ENCODE assay signal across 8 cellular contexts in the genomic region with DNA sequence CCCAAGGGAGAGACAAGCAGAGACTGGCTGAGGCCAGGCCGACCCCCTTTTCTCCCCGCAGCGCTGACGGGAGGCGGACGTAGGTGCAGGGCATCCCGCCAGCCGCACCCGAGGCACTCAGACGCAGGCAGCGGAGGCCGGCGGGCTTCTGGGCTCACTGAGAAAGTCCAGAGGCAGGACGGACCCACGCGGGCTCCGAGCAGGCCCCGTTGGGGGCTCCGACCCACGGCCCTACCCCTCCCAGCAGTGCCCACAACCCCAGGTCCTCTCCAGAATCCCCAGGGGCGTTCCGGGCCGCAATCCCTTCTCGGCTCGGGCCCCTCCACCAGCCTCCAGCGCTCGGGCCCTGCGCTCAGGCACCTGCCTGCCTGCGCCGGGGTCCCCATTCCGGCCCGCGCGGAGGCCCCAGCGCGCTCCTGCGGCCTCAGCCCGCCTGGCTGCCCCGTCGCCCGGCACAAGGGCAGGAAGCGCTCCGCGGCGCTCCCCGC. TPM values are rescaled to one million over a fixed set of nuclear protein-coding genes. Genes with fewer than 3 reads are reported as not detected.
A peak's percentile ranks its signal among the peaks of the same experiment; 100 is the strongest.
DNase-seq lines count a peak whose midpoint lies in the region; ATAC-seq and TF ChIP-seq lines count a peak whose summit lies in the region.

No MANE protein-coding gene starts in this region.

- peak overlapping the region; percentile 99 for H3K4me2 ChIP-seq in PC-9

- no TSS peak for BruUV-seq in PC-9 (replicated peaks; lab: Mats Ljungman, UMichigan)

- no peak for DNase-seq in BJ (ENCODE audit: low read depth)
- DNase-seq in GM19238 (ENCODE audit: insufficient read length, low spot score): peak; percentile 45
- DNase-seq in PC-9: peak; percentile 43 to 73
- peak; percentile 42 for DNase-seq in globus pallidus (ENCODE audit: low spot score)
- DNase-seq in occipital lobe (lab: John Stamatoyannopoulos, UW): peak; percentile 31
- peak; percentile 75 for DNase-seq in type B pancreatic cell (ENCODE audit: extremely low spot score, unreplicated experiment)

- H2AFZ ChIP-seq in PC-9: peak overlapping the region; percentile 99

- no peak overlapping the region for H3K27ac ChIP-seq in PC-9

- intact Hi-C loops in PC-9 (cut with micrococcal nuclease; ENCODE audit: unreplicated experiment): loop anchor here (2.0 to 10.0 kb wide), 3 partner anchors 133 to 393 kb away; a partner anchor contains a TSS

- POLR2A ChIA-PET in BJ (lab: Charles Lee) (no interaction called here), PC-9 (lab: Charles Lee; ENCODE audit: unreplicated experiment) (interaction anchor here (0.7 kb wide), 2 partner anchors 174 to 1033 kb away, joined by 3 to 39 read pairs; no protein-coding TSS in a partner anchor)

- no peaks in the 10 kb centered on the region for H4K20me1 ChIP-seq in PC-9 (ENCODE audit: insufficient read depth)

- H3K4me3 ChIP-seq in BJ (ENCODE audit: low read depth, low read length) (peak overlapping the region; percentile 93), PC-9 (peak overlapping the region; percentile 91)

- peak; percentile 36 for ATAC-seq in HG03432 (IDR thresholded peaks at IDR 0.05; ENCODE audit: unreplicated experiment)

- H3K4me3 Mint-ChIP-seq in activated naive CD4-positive, alpha-beta T cell treated with anti-CD3 and anti-CD28 coated beads, Interleukin-2, amount 50 U/mL, for 24 hours: peak overlapping the region; percentile 98
- H3K4me3 Mint-ChIP-seq in type B pancreatic cell: peak overlapping the region; percentile 89

- no peaks in the 10 kb centered on the region for H3K9me3 ChIP-seq in PC-9 (ENCODE audit: insufficient read depth, low read depth)

- H3K4me1 Mint-ChIP-seq in activated naive CD4-positive, alpha-beta T cell treated with anti-CD3 and anti-CD28 coated beads, Interleukin-2, amount 50 U/mL, for 24 hours: peaks cover 45% of the 10 kb centered on the region
- H3K4me1 Mint-ChIP-seq in type B pancreatic cell (ENCODE audit: unreplicated experiment): peaks cover 30% of the 10 kb centered on the region

- TF ChIP-seq CTCF in BJ (IDR thresholded peaks at IDR 0.05; ENCODE audit: insufficient read depth, low read depth, low read length): no peak
- TF ChIP-seq CTCF in PC-9 (conservative IDR thresholded peaks at IDR 0.05): no peak
- TF ChIP-seq CTCF in type B pancreatic cell (conservative IDR thresholded peaks at IDR 0.05): no peak

- peaks cover 10% of the 10 kb centered on the region for H3K4me1 ChIP-seq in PC-9 (replicated peaks; ENCODE audit: insufficient read depth)

- H3K36me3 ChIP-seq in BJ (ENCODE audit: control insufficient read depth, insufficient read depth, low read length) (no peaks in the 10 kb centered on the region), PC-9 (ENCODE audit: low read depth) (no peaks in the 10 kb centered on the region)

- peak overlapping the region; percentile 87 for H3K27ac Mint-ChIP-seq in activated naive CD4-positive, alpha-beta T cell treated with anti-CD3 and anti-CD28 coated beads, Interleukin-2, amount 50 U/mL, for 24 hours
- peak overlapping the region; percentile 79 for H3K27ac Mint-ChIP-seq in type B pancreatic cell

- no peaks in the 10 kb centered on the region for H3K27me3 Mint-ChIP-seq in activated naive CD4-positive, alpha-beta T cell treated with anti-CD3 and anti-CD28 coated beads, Interleukin-2, amount 50 U/mL, for 24 hours
- H3K27me3 Mint-ChIP-seq in type B pancreatic cell: no peaks in the 10 kb centered on the region

- H3K27me3 ChIP-seq in BJ (ENCODE audit: control insufficient read depth, insufficient read depth, low read length) (no peaks in the 10 kb centered on the region), PC-9 (ENCODE audit: insufficient read depth, low read depth) (no peaks in the 10 kb centered on the region)

- peaks cover 8% of the 10 kb centered on the region; the same call in 1 of the 2 replicates for H3F3A ChIP-seq in PC-9 (ENCODE audit: insufficient read depth, low read depth)

- H3K79me2 ChIP-seq in PC-9 (ENCODE audit: low read depth): peaks cover 43% of the 10 kb centered on the region

- no peaks in the 10 kb centered on the region for H3K36me3 Mint-ChIP-seq in activated naive CD4-positive, alpha-beta T cell treated with anti-CD3 and anti-CD28 coated beads, Interleukin-2, amount 50 U/mL, for 24 hours
- peaks cover 13% of the 10 kb centered on the region for H3K36me3 Mint-ChIP-seq in type B pancreatic cell

- H3K9me2 ChIP-seq in PC-9 (ENCODE audit: insufficient read depth): no peaks in the 10 kb centered on the region

- H3K9me3 Mint-ChIP-seq in activated naive CD4-positive, alpha-beta T cell treated with anti-CD3 and anti-CD28 coated beads, Interleukin-2, amount 50 U/mL, for 24 hours: no peaks in the 10 kb centered on the region
- no peaks in the 10 kb centered on the region for H3K9me3 Mint-ChIP-seq in type B pancreatic cell

- CTCF ChIA-PET in BJ (lab: Yijun Ruan, JAX) (no interaction called here), PC-9 (lab: Charles Lee) (interaction anchor here (0.7 kb wide), 1 partner anchor 17 kb away, joined by 3 read pairs; no protein-coding TSS in a partner anchor)

RNA-seq across cellular contexts. Expression of a gene that starts 0.5 kb away (rescaled TPM):
- polyA plus RNA-seq in BJ (2011; rRNA removed): 11.1 and 16.5 TPM in 2 replicates
- polyA minus RNA-seq in BJ (2011; rRNA and poly(A)+ RNA removed): 11.5 and 12.6 TPM in 2 replicates
- total RNA-seq in PC-9 (2021) (44.5 and 47.5 TPM in 2 replicates), occipital lobe (23.2 TPM), type B pancreatic cell (ENCODE audit: low replicate concordance) (22.8 and 23.5 TPM in 2 replicates)
